Comparison of ENCODE assay signal across 13 cellular contexts in the genomic region with DNA sequence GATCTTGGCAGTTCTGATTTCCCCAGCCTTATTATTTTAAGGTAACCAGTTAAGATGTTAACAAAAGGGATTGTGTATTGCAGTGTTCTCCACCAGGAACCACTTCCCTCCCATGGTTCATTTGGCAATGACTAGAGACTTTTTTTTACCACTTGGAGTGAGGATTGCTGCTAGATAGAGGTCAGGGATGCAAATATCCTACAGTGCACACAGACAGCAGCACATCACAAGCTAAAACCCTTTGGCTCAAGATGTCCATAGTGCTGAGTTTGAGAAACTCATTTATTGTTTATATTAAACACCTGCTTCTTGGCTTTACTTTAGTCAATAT. TPM values are rescaled to one million over a fixed set of nuclear protein-coding genes. Genes with fewer than 3 reads are reported as not detected.
A peak's percentile ranks its signal among the peaks of the same experiment; 100 is the strongest.
DNase-seq lines count a peak whose midpoint lies in the region; ATAC-seq, FAIRE-seq and TF ChIP-seq lines count a peak whose summit lies in the region.
"Had no signal": no experiment of that assay in that cellular context is flagged by ENCODE, and none has a peak within 500 bp of the region (broad histone marks: within the 10 kb centered on the region; RNA-seq: fewer than 3 reads in every experiment).

No MANE protein-coding gene starts in this region.

- no peaks in the 10 kb centered on the region for H3K36me3 ChIP-seq in A673 (ENCODE audit: insufficient read depth, low read length, poor library complexity, severe bottlenecking)
- peaks cover 10% of the 10 kb centered on the region for H3K36me3 ChIP-seq in adipocyte (ENCODE audit: control insufficient read depth, insufficient read depth, low read length, severe bottlenecking)
- peaks cover 11% of the 10 kb centered on the region for H3K36me3 ChIP-seq in WERI-Rb-1
- H3K36me3 ChIP-seq: thyroid gland had no signal

- DNase-seq in A673 (ENCODE audit: low spot score) (peak; percentile 14), GM12892 (ENCODE audit: insufficient read length) (no peak), adipocyte (ENCODE audit: low read depth) (peak; percentile 41), iPS-NIHi11 (ENCODE audit: low spot score) (peak; percentile 31), WERI-Rb-1 (no peak), NCI-H774 (lab: John Stamatoyannopoulos, UW) (no peak), NCI-H2081 (lab: John Stamatoyannopoulos, UW) (no peak)
- DNase-seq: activated CD4-positive, alpha-beta T cell treated with anti-CD3 and anti-CD28 coated beads for 4 hours; DMS 273 treated with DMSO at 0.1 percent for 48 hours; left cardiac atrium; stimulated activated CD4-positive, alpha-beta T cell treated with anti-CD3 and anti-CD28 coated beads, Interleukin-15, amount 100 ng/mL, for 24 hours; thyroid gland had no signal

- TF ChIP-seq POLR2A in GM12892 (IDR thresholded peaks at IDR 0.05; ENCODE audit: low read depth, low read length), result no peak

- no TSS peak for BruUV-seq in A673 (replicated peaks; lab: Mats Ljungman, UMichigan)

- H3K4me1 ChIP-seq in A673 (ENCODE audit: insufficient read depth, low read length, poor library complexity, severe bottlenecking), result peaks cover 14% of the 10 kb centered on the region
- peaks cover 26% of the 10 kb centered on the region for H3K4me1 ChIP-seq in adipocyte (ENCODE audit: control insufficient read depth, insufficient read depth, low read length)

- H3K9me3 ChIP-seq in A673 (ENCODE audit: low read depth, low read length, poor library complexity, severe bottlenecking), result no peaks in the 10 kb centered on the region
- no peaks in the 10 kb centered on the region for H3K9me3 ChIP-seq in adipocyte (ENCODE audit: control insufficient read depth, low read length)
- no peaks in the 10 kb centered on the region for H3K9me3 ChIP-seq in WERI-Rb-1 (ENCODE audit: severe bottlenecking)
- H3K9me3 ChIP-seq: thyroid gland had no signal

- H3K27me3 ChIP-seq in A673 (replicated peaks; ENCODE audit: insufficient read depth, low read depth, low read length, poor library complexity) (no peaks in the 10 kb centered on the region), adipocyte (replicated peaks; ENCODE audit: control insufficient read depth, insufficient read depth, low read length) (no peaks in the 10 kb centered on the region), WERI-Rb-1 (ENCODE audit: insufficient read depth, low read depth, severe bottlenecking) (no peaks in the 10 kb centered on the region)
- H3K27me3 ChIP-seq: thyroid gland had no signal

- peak; percentile 51 for FAIRE-seq in GM12892 (lab: Jason Lieb, UNC)

- TF ChIP-seq CTCF in A673 (conservative IDR thresholded peaks at IDR 0.05; ENCODE audit: low read depth, low read length) (no peak), WERI-Rb-1 (IDR thresholded peaks at IDR 0.05; ENCODE audit: low read depth, low read length) (no peak)

- H3K9ac ChIP-seq in adipocyte (ENCODE audit: low read length), result no peak overlapping the region

- CTCF ChIA-PET in A673 (lab: Charles Lee), result no interaction called here

- peak overlapping the region; percentile 37 for H3K27ac ChIP-seq in A673 (ENCODE audit: low read depth, low read length, poor library complexity, severe bottlenecking)
- no peak overlapping the region for H3K27ac ChIP-seq in WERI-Rb-1
- H3K27ac ChIP-seq: thyroid gland had no signal

- H3K4me3 ChIP-seq in A673 (ENCODE audit: low read depth, low read length, poor library complexity, severe bottlenecking), result no peak overlapping the region
- no peak overlapping the region for H3K4me3 ChIP-seq in adipocyte (ENCODE audit: low read length)
- H3K4me3 ChIP-seq in WERI-Rb-1 (ENCODE audit: low read depth, low read length), result no peak overlapping the region
- H3K4me3 ChIP-seq: thyroid gland had no signal

- intact Hi-C loops in A673 (cut with micrococcal nuclease; ENCODE audit: unreplicated experiment), result no loop called here

- POLR2A ChIA-PET in A673 (lab: Charles Lee; ENCODE audit: low non-redundant PET), result no interaction called here

- no peak for ATAC-seq in GM18873 (IDR thresholded peaks at IDR 0.05; ENCODE audit: low FRiP score, unreplicated experiment)

RNA-seq across cellular contexts. Expression of gene EBLN2, which starts 24.1 kb away (rescaled TPM):
- 2.2 and 3.8 TPM in 2 replicates for total RNA-seq in A673 (2021)
- polyA plus RNA-seq in GM12892 (2012; ENCODE audit: missing spikeins), result 2.4 TPM

RNA-seq across cellular contexts. Expression of gene PPP4R2, which starts 40.7 kb away (rescaled TPM):
- total RNA-seq in A673 (2021), result 41.4 and 51.0 TPM in 2 replicates
- 38.4 TPM for polyA plus RNA-seq in GM12892 (2012; ENCODE audit: missing spikeins)

Comparison
In these comparisons a context has a peak if more than half of its experiments do, and no peak if none do; other contexts are left out.
1. DNase-seq: peak in A673 (single experiment), adipocyte (single experiment) and iPS-NIHi11 (single experiment); none in GM12892 (single experiment), WERI-Rb-1 (single experiment), NCI-H774 (single experiment) and NCI-H2081 (0 of 2).